20 cellular contexts compared by ENCODE assay signal in the genomic region with DNA sequence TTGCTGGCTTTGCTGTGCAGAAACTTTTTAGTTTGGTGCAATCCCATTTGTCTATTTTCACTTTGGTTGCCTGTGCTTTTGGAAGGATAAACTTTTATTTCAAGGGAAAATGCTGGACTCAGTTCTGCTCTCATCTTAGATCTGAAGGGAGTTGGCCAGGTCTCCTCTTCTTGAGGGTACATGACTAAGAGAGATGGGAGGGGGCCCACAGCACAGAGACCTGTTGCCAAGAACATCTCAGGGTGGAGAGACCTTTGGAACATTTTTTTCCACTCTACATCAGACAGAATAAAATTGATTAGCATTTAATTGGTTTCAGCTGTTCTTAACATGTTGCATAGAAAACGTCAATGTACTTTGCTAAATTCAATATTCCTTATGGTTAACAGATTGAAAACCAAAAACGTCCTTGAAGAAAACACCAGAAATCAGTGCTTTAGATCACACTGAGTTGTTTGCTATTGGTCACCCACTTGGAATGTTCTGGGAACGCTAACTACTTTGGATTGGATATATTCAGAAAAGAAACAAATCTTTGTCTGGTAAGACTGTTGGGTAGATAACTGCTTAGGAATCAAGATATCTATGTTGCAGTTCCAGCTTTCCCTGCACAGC. TPM values are rescaled to one million over a fixed set of nuclear protein-coding genes. Genes with fewer than 3 reads are reported as not detected.
DNase-seq lines count a peak whose midpoint lies in the region; ATAC-seq and TF ChIP-seq lines count a peak whose summit lies in the region.
"Had no signal": no experiment of that assay in that cellular context is flagged by ENCODE, and none has a peak within 500 bp of the region (broad histone marks: within the 10 kb centered on the region; RNA-seq: fewer than 3 reads in every experiment).

No MANE protein-coding gene starts in this region.

- intact Hi-C loops in Right ventricle myocardium inferior (cut with DNase I) (no loop called here), cardiac septum (cut with DNase I) (no loop called here), lower lobe of right lung (cut with DNase I) (no loop called here)

- H3K27ac ChIP-seq in lower lobe of right lung: no peak overlapping the region
- H3K27ac ChIP-seq: body of pancreas, hepatocyte, SK-N-MC had no signal

- TF ChIP-seq CTCF in lower lobe of right lung (IDR thresholded peaks at IDR 0.05): no peak

- no peaks in the 10 kb centered on the region for H3K27me3 ChIP-seq in lower lobe of right lung (ENCODE audit: low read depth)
- H3K27me3 ChIP-seq: body of pancreas, hepatocyte, tibial nerve had no signal

- no peaks in the 10 kb centered on the region for H3K36me3 ChIP-seq in lower lobe of right lung
- H3K36me3 ChIP-seq: tibial nerve had no signal

- ATAC-seq in Right ventricle myocardium inferior (peak; percentile 81), lower lobe of right lung (peak; percentile 28 to 41)
- ATAC-seq: body of pancreas, GM23338, left colon had no signal

- no peak for DNase-seq in Right ventricle myocardium inferior (ENCODE audit: missing footprints)
- no peak for DNase-seq in cardiac septum (ENCODE audit: low spot score)
- peak; percentile 72 for DNase-seq in fibroblast of gingiva (ENCODE audit: low read depth)
- DNase-seq in lower lobe of right lung: no peak
- no peak for DNase-seq in AML-193 (lab: John Stamatoyannopoulos, UW)
- no peak for DNase-seq in T-helper 1 cell
- DNase-seq in activated T-cell treated with anti-CD3 and anti-CD28 coated beads for 4 hours: no peak
- no peak for DNase-seq in SIG-M5 (lab: John Stamatoyannopoulos, UW)
- DNase-seq: body of pancreas; COR-L47; GDM1; left colon; NCI-H1105; NCI-H2171; stimulated activated CD4-positive, alpha-beta T cell treated with anti-CD3 and anti-CD28 coated beads, Interleukin-2, amount 100 ng/mL, for 24 hours; stimulated activated CD8-positive, alpha-beta memory T cell treated with anti-CD3 and anti-CD28 coated beads, Interleukin-4, amount 100 ng/mL, for 48 hours had no signal

- no peaks in the 10 kb centered on the region for H3K4me1 ChIP-seq in lower lobe of right lung

- no peaks in the 10 kb centered on the region for H3K9me3 ChIP-seq in lower lobe of right lung
- H3K9me3 ChIP-seq: body of pancreas, tibial nerve had no signal

- no peak overlapping the region for H3K4me3 ChIP-seq in lower lobe of right lung
- H3K4me3 ChIP-seq: body of pancreas, GM23338, hepatocyte, SK-N-MC, tibial nerve had no signal

RNA-seq across cellular contexts. Expression of gene FSTL1, which starts 36.4 kb away (rescaled TPM):
- total RNA-seq in Right ventricle myocardium inferior (217 TPM), cardiac septum (140 TPM), lower lobe of right lung (233 TPM)
